ENCODE assay signal across 9 cellular contexts in the genomic region with DNA sequence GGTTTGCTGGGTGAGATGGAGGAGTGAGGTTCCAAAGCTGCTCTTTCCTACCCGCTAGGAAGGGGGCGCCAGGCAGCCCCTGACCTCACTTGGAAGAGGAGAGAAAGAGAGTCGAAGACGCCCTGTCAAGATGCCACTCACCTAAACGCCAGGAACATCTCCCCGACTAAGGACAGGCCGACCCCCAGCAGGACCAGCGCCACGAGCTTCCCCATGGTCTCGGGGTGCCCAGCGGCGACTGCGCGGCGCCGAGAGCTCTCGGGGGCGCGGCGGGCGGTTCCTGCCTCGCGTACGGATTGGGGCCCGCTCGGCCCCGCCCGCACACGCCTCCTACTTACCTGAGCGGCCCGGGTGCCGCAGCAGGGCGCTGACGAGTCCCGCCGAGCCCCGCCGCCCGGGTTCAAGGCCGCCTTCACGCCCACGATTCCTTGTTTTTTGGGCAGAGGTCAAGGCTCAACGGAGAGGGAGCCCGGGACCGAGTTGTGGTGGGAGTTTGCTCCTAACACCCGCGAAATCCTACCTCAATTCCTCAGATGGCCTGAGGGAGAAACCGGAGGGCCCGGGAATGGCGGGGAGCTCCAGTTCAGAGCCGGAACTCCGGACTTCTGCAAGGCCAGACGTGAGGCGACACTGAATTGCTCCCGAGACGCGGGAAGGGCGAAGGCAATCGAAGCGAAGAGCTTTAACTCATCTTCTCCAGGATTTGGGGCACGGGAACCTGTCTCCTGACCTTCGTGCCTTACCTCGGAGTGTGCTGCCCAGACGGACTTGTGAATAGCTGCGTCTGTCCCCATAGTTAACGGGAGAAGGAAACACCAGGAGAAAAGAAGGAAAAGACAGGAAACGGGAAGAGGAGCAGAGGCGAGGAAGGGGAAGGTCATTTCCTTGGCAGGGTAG. TPM values are rescaled to one million over a fixed set of nuclear protein-coding genes. Genes with fewer than 3 reads are reported as not detected.
A peak's percentile ranks its signal among the peaks of the same experiment; 100 is the strongest.
DNase-seq lines count a peak whose midpoint lies in the region; ATAC-seq and TF ChIP-seq lines count a peak whose summit lies in the region.
"Had no signal": no experiment of that assay in that cellular context is flagged by ENCODE, and none has a peak within 500 bp of the region (broad histone marks: within the 10 kb centered on the region; RNA-seq: fewer than 3 reads in every experiment).

A gene (minus strand): TSS at position 240 of the 897 bp plus-strand sequence. CDS start 25 bp downstream, at position 215.

- no peaks in the 10 kb centered on the region for H3K79me2 ChIP-seq in PC-3 (ENCODE audit: low read length)

- no peaks in the 10 kb centered on the region for H4K20me1 ChIP-seq in PC-3 (ENCODE audit: low read length)

- H3K27ac ChIP-seq in naive thymus-derived CD4-positive, alpha-beta T cell (ENCODE audit: low read depth, low read length) = no peak within 1 kb of the TSS
- no peak within 1 kb of the TSS for H3K27ac ChIP-seq in PC-3 (ENCODE audit: low read length)

- H3K9me3 Mint-ChIP-seq in effector memory CD8-positive, alpha-beta T cell = no peaks in the 10 kb centered on the region
- H3K9me3 Mint-ChIP-seq in naive thymus-derived CD4-positive, alpha-beta T cell = peaks cover 0 to 4% (median 0%) of the 10 kb centered on the region in 11 donors

- peaks cover 51 to 54% of the 10 kb centered on the region in 2 donors for H3K27me3 Mint-ChIP-seq in effector memory CD8-positive, alpha-beta T cell
- peaks cover 39 to 62% (median 52%) of the 10 kb centered on the region in 5 donors for H3K27me3 Mint-ChIP-seq in naive thymus-derived CD4-positive, alpha-beta T cell

- no peak within 1 kb of the TSS for H3K4me2 ChIP-seq in PC-3 (ENCODE audit: low read length)

- no peaks in the 10 kb centered on the region for H3K4me1 ChIP-seq in naive thymus-derived CD4-positive, alpha-beta T cell (ENCODE audit: control insufficient read depth in 2 of 2, insufficient read depth in 2 of 2, low read length in 2 of 2)
- H3K4me1 ChIP-seq in PC-3 (ENCODE audit: insufficient read depth, low read length) = no peaks in the 10 kb centered on the region

- no peaks in the 10 kb centered on the region for H3F3A ChIP-seq in PC-3 (ENCODE audit: low read length, unreplicated experiment)

- H3K4me1 Mint-ChIP-seq in effector memory CD8-positive, alpha-beta T cell (ENCODE audit: low read depth in 2 of 2) = peaks cover 0 to 4% of the 10 kb centered on the region in 2 donors
- peaks cover 0 to 10% (median 0%) of the 10 kb centered on the region in 7 donors for H3K4me1 Mint-ChIP-seq in naive thymus-derived CD4-positive, alpha-beta T cell

- H3K9me2 ChIP-seq in PC-3 (replicated peaks; ENCODE audit: low read length) = no peaks in the 10 kb centered on the region

- H3K36me3 Mint-ChIP-seq in effector memory CD8-positive, alpha-beta T cell (ENCODE audit: insufficient read depth) = peaks cover 3% of the 10 kb centered on the region
- H3K36me3 Mint-ChIP-seq in naive thymus-derived CD4-positive, alpha-beta T cell = no peaks in the 10 kb centered on the region

- POLR2A ChIA-PET in naive thymus-derived CD4-positive, alpha-beta T cell (lab: Charles Lee) = no interaction called here
- POLR2A ChIA-PET in PC-3 (lab: Charles Lee; ENCODE audit: unreplicated experiment) = interaction anchor here (0.8 kb wide), 1 partner anchor 31 kb away, joined by 4 read pairs; no protein-coding TSS in a partner anchor

- intact Hi-C loops in naive thymus-derived CD4-positive, alpha-beta T cell (cut with micrococcal nuclease) = loop anchor here (1.0 to 2.0 kb wide), 2 partner anchors 80 to 81 kb away; no protein-coding TSS in a partner anchor
- intact Hi-C loops in PC-3 (cut with micrococcal nuclease) = no loop called here

- H3K9ac ChIP-seq in PC-3 (ENCODE audit: low read length) = no peak within 1 kb of the TSS

- DNase-seq in NCI-H69 (lab: John Stamatoyannopoulos, UW) = peak; percentile 90
- DNase-seq in effector memory CD8-positive, alpha-beta T cell = peak in 2 of 3 experiments; percentile 1 to 5
- peak in 8 of 9 donors; percentile 5 to 36 (median 16) for DNase-seq in naive thymus-derived CD4-positive, alpha-beta T cell
- no peak for DNase-seq in NK-92 (lab: John Stamatoyannopoulos, UW; ENCODE audit: unreplicated experiment)
- DNase-seq in effector CD8-positive, alpha-beta T cell (lab: John Stamatoyannopoulos, UW) = no peak
- no peak for DNase-seq in PC-3

- H3K27ac Mint-ChIP-seq in effector memory CD8-positive, alpha-beta T cell = no peak within 1 kb of the TSS
- no peak within 1 kb of the TSS for H3K27ac Mint-ChIP-seq in naive thymus-derived CD4-positive, alpha-beta T cell

- peak within 1 kb of the TSS; percentile 58 to 59 for H3K4me3 Mint-ChIP-seq in effector memory CD8-positive, alpha-beta T cell
- H3K4me3 Mint-ChIP-seq in naive thymus-derived CD4-positive, alpha-beta T cell = peak within 1 kb of the TSS; percentile 43 to 82 (median 71)

- no peaks in the 10 kb centered on the region for H3K9me3 ChIP-seq in naive thymus-derived CD4-positive, alpha-beta T cell (ENCODE audit: control insufficient read depth in 2 of 3, low read length in 3 of 3)
- no peaks in the 10 kb centered on the region for H3K9me3 ChIP-seq in PC-3 (ENCODE audit: low read length)

- BruUV-seq in PC-3 (replicated peaks; lab: Mats Ljungman, UMichigan) = no TSS peak

- no peaks in the 10 kb centered on the region for H3K36me3 ChIP-seq in naive thymus-derived CD4-positive, alpha-beta T cell (ENCODE audit: control insufficient read depth in 2 of 3, insufficient read depth in 3 of 3, low read length in 3 of 3)
- no peaks in the 10 kb centered on the region for H3K36me3 ChIP-seq in PC-3 (ENCODE audit: low read depth, low read length)

- peak within 1 kb of the TSS; percentile 34 for H3K4me3 ChIP-seq in naive thymus-derived CD4-positive, alpha-beta T cell (ENCODE audit: low read length)
- H3K4me3 ChIP-seq in PC-3 (ENCODE audit: low read length) = no peak within 1 kb of the TSS

- no peak for TF ChIP-seq CTCF in PC-3 (conservative IDR thresholded peaks at IDR 0.05; ENCODE audit: low read depth, low read length)

- no peak within 1 kb of the TSS for H2AFZ ChIP-seq in PC-3 (ENCODE audit: low read length)

- CTCF ChIA-PET in naive thymus-derived CD4-positive, alpha-beta T cell (lab: Charles Lee) = interaction anchor here (0.6 to 2.7 kb wide), 3 partner anchors 76 to 461 kb away, joined by 3 to 11 read pairs (median 3); no protein-coding TSS in a partner anchor
- CTCF ChIA-PET in PC-3 (lab: Charles Lee) = no interaction called here

- peaks cover 4 to 7% of the 10 kb centered on the region in 2 donors for H3K27me3 ChIP-seq in naive thymus-derived CD4-positive, alpha-beta T cell (ENCODE audit: control insufficient read depth in 2 of 2, insufficient read depth in 2 of 2, low read length in 2 of 2)
- H3K27me3 ChIP-seq in PC-3 (ENCODE audit: low read length) = no peaks in the 10 kb centered on the region

- ATAC-seq in GM19351 (IDR thresholded peaks at IDR 0.05; ENCODE audit: unreplicated experiment) (peak; percentile 52), HG02588 (IDR thresholded peaks at IDR 0.05; ENCODE audit: unreplicated experiment) (no peak), PC-3 (no peak)
- peak; percentile 77 for ATAC-seq in effector memory CD8-positive, alpha-beta T cell (replicated peaks)
- ATAC-seq in naive thymus-derived CD4-positive, alpha-beta T cell = peak; percentile 84

RNA-seq across cellular contexts. Expression of the gene that starts here (rescaled TPM):
- not detected for total RNA-seq in naive thymus-derived CD4-positive, alpha-beta T cell
- under 1 TPM in 1 of 2 donors, not detected in 1; 0.65 TPM for polyA plus RNA-seq in naive thymus-derived CD4-positive, alpha-beta T cell
- total RNA-seq in PC-3 (2014; rRNA removed) = not detected in 2 replicates
- total RNA-seq: RPMI7951 had no signal

Comparison
In these comparisons a context has a peak if more than half of its experiments do, and no peak if none do; other contexts are left out.
1. Peak in DNase-seq, ATAC-seq and H3K4me3 ChIP-seq in naive thymus-derived CD4-positive, alpha-beta T cell; RNA of the gene not detected or under 1 TPM.
2. ATAC-seq: peak in GM19351 (single experiment) and effector memory CD8-positive, alpha-beta T cell (single experiment); none in HG02588 (single experiment) and PC-3 (single experiment).
3. DNase-seq: peak in NCI-H69 (single experiment) and effector memory CD8-positive, alpha-beta T cell (2 of 3); none in NK-92 (single experiment), effector CD8-positive, alpha-beta T cell (single experiment) and PC-3 (single experiment).